1 cellular context compared by ENCODE assay signal in genomic region chr19:44890366-44891015, GRCh38.
A peak's percentile ranks its signal among the peaks of the same experiment; 100 is the strongest.
TF ChIP-seq lines count a peak whose summit lies in the region.

No MANE protein-coding gene starts in this region.

TF ChIP-seq in K562, 482 proteins besides CTCF, POLR2A, EP300 and RAD21 (continued from another document and continues in another):
- TF ChIP-seq, protein P1, sequence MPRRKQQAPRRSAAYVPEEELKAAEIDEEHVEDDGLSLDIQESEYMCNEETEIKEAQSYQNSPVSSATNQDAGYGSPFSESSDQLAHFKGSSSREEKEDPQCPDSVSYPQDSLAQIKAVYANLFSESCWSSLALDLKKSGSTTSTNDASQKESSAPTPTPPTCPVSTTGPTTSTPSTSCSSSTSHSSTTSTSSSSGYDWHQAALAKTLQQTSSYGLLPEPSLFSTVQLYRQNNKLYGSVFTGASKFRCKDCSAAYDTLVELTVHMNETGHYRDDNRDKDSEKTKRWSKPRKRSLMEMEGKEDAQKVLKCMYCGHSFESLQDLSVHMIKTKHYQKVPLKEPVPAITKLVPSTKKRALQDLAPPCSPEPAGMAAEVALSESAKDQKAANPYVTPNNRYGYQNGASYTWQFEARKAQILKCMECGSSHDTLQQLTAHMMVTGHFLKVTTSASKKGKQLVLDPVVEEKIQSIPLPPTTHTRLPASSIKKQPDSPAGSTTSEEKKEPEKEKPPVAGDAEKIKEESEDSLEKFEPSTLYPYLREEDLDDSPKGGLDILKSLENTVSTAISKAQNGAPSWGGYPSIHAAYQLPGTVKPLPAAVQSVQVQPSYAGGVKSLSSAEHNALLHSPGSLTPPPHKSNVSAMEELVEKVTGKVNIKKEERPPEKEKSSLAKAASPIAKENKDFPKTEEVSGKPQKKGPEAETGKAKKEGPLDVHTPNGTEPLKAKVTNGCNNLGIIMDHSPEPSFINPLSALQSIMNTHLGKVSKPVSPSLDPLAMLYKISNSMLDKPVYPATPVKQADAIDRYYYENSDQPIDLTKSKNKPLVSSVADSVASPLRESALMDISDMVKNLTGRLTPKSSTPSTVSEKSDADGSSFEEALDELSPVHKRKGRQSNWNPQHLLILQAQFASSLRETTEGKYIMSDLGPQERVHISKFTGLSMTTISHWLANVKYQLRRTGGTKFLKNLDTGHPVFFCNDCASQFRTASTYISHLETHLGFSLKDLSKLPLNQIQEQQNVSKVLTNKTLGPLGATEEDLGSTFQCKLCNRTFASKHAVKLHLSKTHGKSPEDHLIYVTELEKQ (CRISPR knock-in tag; IDR thresholded peaks at IDR 0.05): no peak
- no peak for TF ChIP-seq RBBP5 (IDR thresholded peaks at IDR 0.05; ENCODE audit: borderline replicate concordance, insufficient read depth, low read length, poor library complexity, severe bottlenecking)
- TF ChIP-seq, protein P2, sequence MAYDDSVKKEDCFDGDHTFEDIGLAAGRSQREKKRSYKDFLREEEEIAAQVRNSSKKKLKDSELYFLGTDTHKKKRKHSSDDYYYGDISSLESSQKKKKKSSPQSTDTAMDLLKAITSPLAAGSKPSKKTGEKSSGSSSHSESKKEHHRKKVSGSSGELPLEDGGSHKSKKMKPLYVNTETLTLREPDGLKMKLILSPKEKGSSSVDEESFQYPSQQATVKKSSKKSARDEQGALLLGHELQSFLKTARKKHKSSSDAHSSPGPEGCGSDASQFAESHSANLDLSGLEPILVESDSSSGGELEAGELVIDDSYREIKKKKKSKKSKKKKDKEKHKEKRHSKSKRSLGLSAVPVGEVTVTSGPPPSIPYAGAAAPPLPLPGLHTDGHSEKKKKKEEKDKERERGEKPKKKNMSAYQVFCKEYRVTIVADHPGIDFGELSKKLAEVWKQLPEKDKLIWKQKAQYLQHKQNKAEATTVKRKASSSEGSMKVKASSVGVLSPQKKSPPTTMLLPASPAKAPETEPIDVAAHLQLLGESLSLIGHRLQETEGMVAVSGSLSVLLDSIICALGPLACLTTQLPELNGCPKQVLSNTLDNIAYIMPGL (CRISPR knock-in tag; IDR thresholded peaks at IDR 0.05): no peak
- TF ChIP-seq ZNF507 (tag; conservative IDR thresholded peaks at IDR 0.05): no peak
- no peak for TF ChIP-seq PYGO2 (tag; IDR thresholded peaks at IDR 0.05)
- TF ChIP-seq ZNF395 (CRISPR knock-in tag; IDR thresholded peaks at IDR 0.05): no peak
- TF ChIP-seq CC2D1A (IDR thresholded peaks at IDR 0.05): no peak; the same call in 1 of the 2 replicates
- TF ChIP-seq, protein P3, sequence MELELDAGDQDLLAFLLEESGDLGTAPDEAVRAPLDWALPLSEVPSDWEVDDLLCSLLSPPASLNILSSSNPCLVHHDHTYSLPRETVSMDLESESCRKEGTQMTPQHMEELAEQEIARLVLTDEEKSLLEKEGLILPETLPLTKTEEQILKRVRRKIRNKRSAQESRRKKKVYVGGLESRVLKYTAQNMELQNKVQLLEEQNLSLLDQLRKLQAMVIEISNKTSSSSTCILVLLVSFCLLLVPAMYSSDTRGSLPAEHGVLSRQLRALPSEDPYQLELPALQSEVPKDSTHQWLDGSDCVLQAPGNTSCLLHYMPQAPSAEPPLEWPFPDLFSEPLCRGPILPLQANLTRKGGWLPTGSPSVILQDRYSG (tag; conservative IDR thresholded peaks at IDR 0.05; ENCODE audit: low read depth): no peak
- TF ChIP-seq SP2 (IDR thresholded peaks at IDR 0.05; ENCODE audit: extremely low read depth, low read depth, low read length, poor library complexity, severe bottlenecking): peak; percentile 52
- TF ChIP-seq FOXK1 (CRISPR knock-in tag; IDR thresholded peaks at IDR 0.05; ENCODE audit: borderline replicate concordance): no peak
- TF ChIP-seq MECOM (CRISPR knock-in tag; IDR thresholded peaks at IDR 0.05): no peak
- no peak for TF ChIP-seq PURB (CRISPR knock-in tag; IDR thresholded peaks at IDR 0.05; ENCODE audit: low read depth)
- no peak for TF ChIP-seq HMBOX1 (IDR thresholded peaks at IDR 0.05)
- TF ChIP-seq MAFG (tag; conservative IDR thresholded peaks at IDR 0.05): no peak
- TF ChIP-seq ZBED1 (IDR thresholded peaks at IDR 0.05): 0 out of 2 replicates have a peak, but pooled peaks have one; percentile 23
- no peak for TF ChIP-seq ZNF431 (CRISPR knock-in tag; IDR thresholded peaks at IDR 0.05)
- no peak for TF ChIP-seq ZNF696 (CRISPR knock-in tag; conservative IDR thresholded peaks at IDR 0.05)
- TF ChIP-seq, protein P4, sequence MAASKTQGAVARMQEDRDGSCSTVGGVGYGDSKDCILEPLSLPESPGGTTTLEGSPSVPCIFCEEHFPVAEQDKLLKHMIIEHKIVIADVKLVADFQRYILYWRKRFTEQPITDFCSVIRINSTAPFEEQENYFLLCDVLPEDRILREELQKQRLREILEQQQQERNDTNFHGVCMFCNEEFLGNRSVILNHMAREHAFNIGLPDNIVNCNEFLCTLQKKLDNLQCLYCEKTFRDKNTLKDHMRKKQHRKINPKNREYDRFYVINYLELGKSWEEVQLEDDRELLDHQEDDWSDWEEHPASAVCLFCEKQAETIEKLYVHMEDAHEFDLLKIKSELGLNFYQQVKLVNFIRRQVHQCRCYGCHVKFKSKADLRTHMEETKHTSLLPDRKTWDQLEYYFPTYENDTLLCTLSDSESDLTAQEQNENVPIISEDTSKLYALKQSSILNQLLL (CRISPR knock-in tag; IDR thresholded peaks at IDR 0.05; ENCODE audit: borderline replicate concordance): no peak
- no peak for TF ChIP-seq ZNF316 (IDR thresholded peaks at IDR 0.05)
- TF ChIP-seq, protein P5, sequence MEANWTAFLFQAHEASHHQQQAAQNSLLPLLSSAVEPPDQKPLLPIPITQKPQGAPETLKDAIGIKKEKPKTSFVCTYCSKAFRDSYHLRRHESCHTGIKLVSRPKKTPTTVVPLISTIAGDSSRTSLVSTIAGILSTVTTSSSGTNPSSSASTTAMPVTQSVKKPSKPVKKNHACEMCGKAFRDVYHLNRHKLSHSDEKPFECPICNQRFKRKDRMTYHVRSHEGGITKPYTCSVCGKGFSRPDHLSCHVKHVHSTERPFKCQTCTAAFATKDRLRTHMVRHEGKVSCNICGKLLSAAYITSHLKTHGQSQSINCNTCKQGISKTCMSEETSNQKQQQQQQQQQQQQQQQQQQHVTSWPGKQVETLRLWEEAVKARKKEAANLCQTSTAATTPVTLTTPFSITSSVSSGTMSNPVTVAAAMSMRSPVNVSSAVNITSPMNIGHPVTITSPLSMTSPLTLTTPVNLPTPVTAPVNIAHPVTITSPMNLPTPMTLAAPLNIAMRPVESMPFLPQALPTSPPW (CRISPR knock-in tag; IDR thresholded peaks at IDR 0.05): peak; percentile 86
- no peak for TF ChIP-seq ZNF133 (CRISPR knock-in tag; IDR thresholded peaks at IDR 0.05)
- TF ChIP-seq SNAPC5 (CRISPR knock-in tag; IDR thresholded peaks at IDR 0.05): no peak
- peak in 1 of 2 experiments; percentile 50; a peak in 1 of 4 replicates for TF ChIP-seq SRF (CRISPR knock-in tag; IDR thresholded peaks at IDR 0.05)
- no peak for TF ChIP-seq TCF15 (CRISPR knock-in tag; IDR thresholded peaks at IDR 0.05)
- no peak for TF ChIP-seq FOXA1 (IDR thresholded peaks at IDR 0.05; ENCODE audit: borderline replicate concordance)
- no peak for TF ChIP-seq ZNF174 (CRISPR knock-in tag; IDR thresholded peaks at IDR 0.05)
- peak; percentile 73 for TF ChIP-seq SMAD1 (IDR thresholded peaks at IDR 0.05; ENCODE audit: low read depth, low read length, partially characterized antibody)
- TF ChIP-seq, protein P6, sequence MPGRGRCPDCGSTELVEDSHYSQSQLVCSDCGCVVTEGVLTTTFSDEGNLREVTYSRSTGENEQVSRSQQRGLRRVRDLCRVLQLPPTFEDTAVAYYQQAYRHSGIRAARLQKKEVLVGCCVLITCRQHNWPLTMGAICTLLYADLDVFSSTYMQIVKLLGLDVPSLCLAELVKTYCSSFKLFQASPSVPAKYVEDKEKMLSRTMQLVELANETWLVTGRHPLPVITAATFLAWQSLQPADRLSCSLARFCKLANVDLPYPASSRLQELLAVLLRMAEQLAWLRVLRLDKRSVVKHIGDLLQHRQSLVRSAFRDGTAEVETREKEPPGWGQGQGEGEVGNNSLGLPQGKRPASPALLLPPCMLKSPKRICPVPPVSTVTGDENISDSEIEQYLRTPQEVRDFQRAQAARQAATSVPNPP (IDR thresholded peaks at IDR 0.05; ENCODE audit: borderline replicate concordance, insufficient read depth, insufficient read length): no peak
- TF ChIP-seq ZNF695 (CRISPR knock-in tag; IDR thresholded peaks at IDR 0.05): no peak
- no peak for TF ChIP-seq KAT2B (IDR thresholded peaks at IDR 0.05; ENCODE audit: low read depth, low read length)
- TF ChIP-seq, protein P7, sequence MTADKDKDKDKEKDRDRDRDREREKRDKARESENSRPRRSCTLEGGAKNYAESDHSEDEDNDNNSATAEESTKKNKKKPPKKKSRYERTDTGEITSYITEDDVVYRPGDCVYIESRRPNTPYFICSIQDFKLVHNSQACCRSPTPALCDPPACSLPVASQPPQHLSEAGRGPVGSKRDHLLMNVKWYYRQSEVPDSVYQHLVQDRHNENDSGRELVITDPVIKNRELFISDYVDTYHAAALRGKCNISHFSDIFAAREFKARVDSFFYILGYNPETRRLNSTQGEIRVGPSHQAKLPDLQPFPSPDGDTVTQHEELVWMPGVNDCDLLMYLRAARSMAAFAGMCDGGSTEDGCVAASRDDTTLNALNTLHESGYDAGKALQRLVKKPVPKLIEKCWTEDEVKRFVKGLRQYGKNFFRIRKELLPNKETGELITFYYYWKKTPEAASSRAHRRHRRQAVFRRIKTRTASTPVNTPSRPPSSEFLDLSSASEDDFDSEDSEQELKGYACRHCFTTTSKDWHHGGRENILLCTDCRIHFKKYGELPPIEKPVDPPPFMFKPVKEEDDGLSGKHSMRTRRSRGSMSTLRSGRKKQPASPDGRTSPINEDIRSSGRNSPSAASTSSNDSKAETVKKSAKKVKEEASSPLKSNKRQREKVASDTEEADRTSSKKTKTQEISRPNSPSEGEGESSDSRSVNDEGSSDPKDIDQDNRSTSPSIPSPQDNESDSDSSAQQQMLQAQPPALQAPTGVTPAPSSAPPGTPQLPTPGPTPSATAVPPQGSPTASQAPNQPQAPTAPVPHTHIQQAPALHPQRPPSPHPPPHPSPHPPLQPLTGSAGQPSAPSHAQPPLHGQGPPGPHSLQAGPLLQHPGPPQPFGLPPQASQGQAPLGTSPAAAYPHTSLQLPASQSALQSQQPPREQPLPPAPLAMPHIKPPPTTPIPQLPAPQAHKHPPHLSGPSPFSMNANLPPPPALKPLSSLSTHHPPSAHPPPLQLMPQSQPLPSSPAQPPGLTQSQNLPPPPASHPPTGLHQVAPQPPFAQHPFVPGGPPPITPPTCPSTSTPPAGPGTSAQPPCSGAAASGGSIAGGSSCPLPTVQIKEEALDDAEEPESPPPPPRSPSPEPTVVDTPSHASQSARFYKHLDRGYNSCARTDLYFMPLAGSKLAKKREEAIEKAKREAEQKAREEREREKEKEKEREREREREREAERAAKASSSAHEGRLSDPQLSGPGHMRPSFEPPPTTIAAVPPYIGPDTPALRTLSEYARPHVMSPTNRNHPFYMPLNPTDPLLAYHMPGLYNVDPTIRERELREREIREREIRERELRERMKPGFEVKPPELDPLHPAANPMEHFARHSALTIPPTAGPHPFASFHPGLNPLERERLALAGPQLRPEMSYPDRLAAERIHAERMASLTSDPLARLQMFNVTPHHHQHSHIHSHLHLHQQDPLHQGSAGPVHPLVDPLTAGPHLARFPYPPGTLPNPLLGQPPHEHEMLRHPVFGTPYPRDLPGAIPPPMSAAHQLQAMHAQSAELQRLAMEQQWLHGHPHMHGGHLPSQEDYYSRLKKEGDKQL (CRISPR knock-in tag; IDR thresholded peaks at IDR 0.05; ENCODE audit: borderline replicate concordance): no peak
- TF ChIP-seq ETV1 (tag; conservative IDR thresholded peaks at IDR 0.05; ENCODE audit: low read depth): peak; percentile 82
- TF ChIP-seq HNRNPH1 (optimal IDR thresholded peaks at IDR 0.05; ENCODE audit: low read depth, low read length): no peak
- TF ChIP-seq ETV5 (CRISPR knock-in tag; IDR thresholded peaks at IDR 0.05; ENCODE audit: low read depth): no peak; the same call in 1 of the 2 replicates
- no peak for TF ChIP-seq NCOA2 (IDR thresholded peaks at IDR 0.05; ENCODE audit: partially characterized antibody in 2 of 2)
- no peak for TF ChIP-seq TSC22D4 (tag; IDR thresholded peaks at IDR 0.05)
- no peak for TF ChIP-seq TFAM (CRISPR knock-in tag; conservative IDR thresholded peaks at IDR 0.05)
- TF ChIP-seq TAF7 (tag; IDR thresholded peaks at IDR 0.05): no peak
- TF ChIP-seq GABPB1 (CRISPR knock-in tag; IDR thresholded peaks at IDR 0.05): peak; percentile 91
- peak; percentile 91 for TF ChIP-seq GABPA (tag; conservative IDR thresholded peaks at IDR 0.05; ENCODE audit: low read depth)
- TF ChIP-seq, protein P8, sequence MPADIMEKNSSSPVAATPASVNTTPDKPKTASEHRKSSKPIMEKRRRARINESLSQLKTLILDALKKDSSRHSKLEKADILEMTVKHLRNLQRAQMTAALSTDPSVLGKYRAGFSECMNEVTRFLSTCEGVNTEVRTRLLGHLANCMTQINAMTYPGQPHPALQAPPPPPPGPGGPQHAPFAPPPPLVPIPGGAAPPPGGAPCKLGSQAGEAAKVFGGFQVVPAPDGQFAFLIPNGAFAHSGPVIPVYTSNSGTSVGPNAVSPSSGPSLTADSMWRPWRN (IDR thresholded peaks at IDR 0.05; ENCODE audit: low read depth): no peak
- TF ChIP-seq PHB (CRISPR knock-in tag; IDR thresholded peaks at IDR 0.05): no peak
- no peak for TF ChIP-seq STAG1 (CRISPR knock-in tag; IDR thresholded peaks at IDR 0.05; ENCODE audit: borderline replicate concordance)
